ENCODE assay signal across 17 cellular contexts in the genomic region with DNA sequence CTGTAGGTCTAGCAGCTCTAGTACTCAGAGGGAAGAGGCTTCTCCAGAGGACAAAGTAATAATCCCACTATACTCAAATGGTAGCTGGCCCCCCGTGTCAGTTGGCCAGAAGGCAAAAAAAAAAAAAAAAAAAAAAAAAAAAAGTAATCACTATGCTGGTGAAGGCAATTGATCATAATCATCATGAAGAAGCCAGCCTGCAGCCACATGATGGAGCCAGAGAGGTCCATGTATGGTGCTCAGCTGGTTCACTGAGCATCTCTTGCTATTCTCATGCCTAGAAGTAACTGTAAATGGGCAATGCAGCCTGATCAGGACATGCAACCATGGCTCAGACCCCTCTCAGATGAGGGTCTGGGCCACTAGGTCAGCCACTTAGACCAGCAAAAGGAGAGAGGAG.
DNase-seq lines count a peak whose midpoint lies in the region; ATAC-seq and TF ChIP-seq lines count a peak whose summit lies in the region.
"Had no signal": no experiment of that assay in that cellular context is flagged by ENCODE, and none has a peak within 500 bp of the region (broad histone marks: within the 10 kb centered on the region; RNA-seq: fewer than 3 reads in every experiment).

No MANE protein-coding gene starts in this region.

- H3K27ac ChIP-seq in OCI-LY7 (ENCODE audit: low read depth, low read length, poor library complexity, severe bottlenecking) (no peak overlapping the region), dorsolateral prefrontal cortex (no peak overlapping the region)
- H3K27ac ChIP-seq: BLaER1 treated with 17β-estradiol and CSF1 and Interleukin-3, amounts not matched to agents 10 nM and 100 nM; RWPE1; spleen; thyroid gland had no signal

- POLR2A ChIA-PET in BJ (lab: Charles Lee) (no interaction called here), OCI-LY7 (lab: Charles Lee) (no interaction called here)

- no TSS peak for BruUV-seq in OCI-LY7 (replicated peaks; lab: Mats Ljungman, UMichigan)

- peaks cover 2% of the 10 kb centered on the region for H3K27me3 ChIP-seq in BJ (ENCODE audit: control insufficient read depth, insufficient read depth, low read length)
- peaks cover 0 to 22% (median 2%) of the 10 kb centered on the region in 45 donors for H3K27me3 ChIP-seq in dorsolateral prefrontal cortex
- H3K27me3 ChIP-seq: BLaER1 treated with 17β-estradiol and CSF1 and Interleukin-3, amounts not matched to agents 10 nM and 100 nM; thyroid gland had no signal

- CTCF ChIA-PET in BJ (lab: Yijun Ruan, JAX) (interaction anchor here (0.6 to 1.1 kb wide), 3 partner anchors 19 to 1319 kb away, joined by 3 to 4 read pairs (median 4); no protein-coding TSS in a partner anchor), OCI-LY7 (lab: Charles Lee; ENCODE audit: unreplicated experiment) (no interaction called here)

- TF ChIP-seq CTCF in BJ (IDR thresholded peaks at IDR 0.05; ENCODE audit: insufficient read depth, low read depth, low read length): peak; percentile 28; the same call in 1 of the 2 replicates
- 0 out of 3 replicates have a peak, but pooled peaks have one; percentile 35 for TF ChIP-seq CTCF in GM12872 (IDR thresholded peaks at IDR 0.05; ENCODE audit: insufficient read depth, low read depth, low read length)
- TF ChIP-seq CTCF in OCI-LY7 (conservative IDR thresholded peaks at IDR 0.05; ENCODE audit: low read length): peak; percentile 34; the same call in 1 of the 2 replicates
- TF ChIP-seq CTCF in fibroblast of mammary gland (conservative IDR thresholded peaks at IDR 0.05; ENCODE audit: control insufficient read depth, insufficient read depth, low read depth, low read length): peak; percentile 20
- TF ChIP-seq CTCF in dorsolateral prefrontal cortex (IDR thresholded peaks at IDR 0.05 in 54 of 56, conservative IDR thresholded peaks at IDR 0.05 in 2 of 56; ENCODE audit: low read depth in 1 of 56, partially characterized antibody in 56 of 56): no peak

- DNase-seq in BJ (ENCODE audit: low read depth): no peak
- no peak for DNase-seq in OCI-LY7 (ENCODE audit: low spot score)
- no peak for DNase-seq in fibroblast of mammary gland (ENCODE audit: low read depth)
- DNase-seq in dorsolateral prefrontal cortex: no peak
- DNase-seq: DMS 273 treated with DMSO at 0.1 percent for 48 hours, IMR-90, NCI-H1092 treated with DMSO at 0.1 percent for 48 hours, NCI-H526 treated with DMSO at 0.1 percent for 48 hours, spleen, thyroid gland had no signal

- intact Hi-C loops in OCI-LY7 (cut with micrococcal nuclease; ENCODE audit: unreplicated experiment): no loop called here
- intact Hi-C loops in dorsolateral prefrontal cortex (cut with DNase I): no loop called here

- no peaks in the 10 kb centered on the region for H3K9me3 ChIP-seq in OCI-LY7 (ENCODE audit: low read length)
- H3K9me3 ChIP-seq: thyroid gland had no signal

- no peak overlapping the region for H2AFZ ChIP-seq in OCI-LY7 (ENCODE audit: low read length)

- H4K20me1 ChIP-seq in OCI-LY7 (ENCODE audit: insufficient read depth, low read length): no peaks in the 10 kb centered on the region
- H4K20me1 ChIP-seq: BLaER1 treated with 17β-estradiol and CSF1 and Interleukin-3, amounts not matched to agents 10 nM and 100 nM had no signal

- H3K4me3 ChIP-seq in BJ (ENCODE audit: low read depth, low read length): no peak overlapping the region
- no peak overlapping the region for H3K4me3 ChIP-seq in OCI-LY7 (ENCODE audit: low read depth, low read length, poor library complexity, severe bottlenecking)
- no peak overlapping the region for H3K4me3 ChIP-seq in fibroblast of mammary gland (ENCODE audit: control insufficient read depth, low read depth, low read length)
- no peak overlapping the region for H3K4me3 ChIP-seq in dorsolateral prefrontal cortex
- H3K4me3 ChIP-seq: BLaER1 treated with 17β-estradiol and CSF1 and Interleukin-3, amounts not matched to agents 10 nM and 100 nM; spleen; thyroid gland had no signal

- H3K79me2 ChIP-seq in OCI-LY7 (ENCODE audit: insufficient read depth, low read depth, low read length): no peaks in the 10 kb centered on the region

- ATAC-seq in HG03280 (IDR thresholded peaks at IDR 0.05; ENCODE audit: unreplicated experiment) (no peak), GM18511 (IDR thresholded peaks at IDR 0.05; ENCODE audit: unreplicated experiment) (no peak)
- ATAC-seq: activated T-helper 17 cell treated with anti-CD3 and anti-CD28 coated beads, Interleukin-2, amount 50 U/mL, for 72 hours; stimulated activated effector memory CD8-positive, alpha-beta T cell treated with anti-CD3 and anti-CD28 coated beads, Interleukin-12 subunit alpha, Interleukin-12 subunit beta, amount 100 ng/mL, for 72 hours had no signal

- H3K36me3 ChIP-seq in BJ (ENCODE audit: control insufficient read depth, insufficient read depth, low read length) (no peaks in the 10 kb centered on the region), OCI-LY7 (ENCODE audit: insufficient read depth, low read length) (no peaks in the 10 kb centered on the region)
- H3K36me3 ChIP-seq: BLaER1 treated with 17β-estradiol and CSF1 and Interleukin-3, amounts not matched to agents 10 nM and 100 nM; spleen; thyroid gland had no signal

- H3K9me2 ChIP-seq in OCI-LY7 (ENCODE audit: insufficient read depth, low read length): no peaks in the 10 kb centered on the region

- no peak overlapping the region for H3K4me2 ChIP-seq in OCI-LY7 (ENCODE audit: low read length)
- H3K4me2 ChIP-seq: BLaER1 treated with 17β-estradiol and CSF1 and Interleukin-3, amounts not matched to agents 10 nM and 100 nM had no signal

- H3K4me1 ChIP-seq in OCI-LY7 (ENCODE audit: insufficient read depth, low read length, poor library complexity, severe bottlenecking): no peaks in the 10 kb centered on the region
- H3K4me1 ChIP-seq: BLaER1 treated with 17β-estradiol and CSF1 and Interleukin-3, amounts not matched to agents 10 nM and 100 nM; spleen; thyroid gland had no signal

Comparison
In these comparisons a context has a peak if more than half of its experiments do, and no peak if none do; other contexts are left out.
1. CTCF ChIP-seq: peak in BJ (single experiment), GM12872 (single experiment), OCI-LY7 (single experiment) and fibroblast of mammary gland (single experiment); none in dorsolateral prefrontal cortex (0 of 56).